In the genomic region with DNA sequence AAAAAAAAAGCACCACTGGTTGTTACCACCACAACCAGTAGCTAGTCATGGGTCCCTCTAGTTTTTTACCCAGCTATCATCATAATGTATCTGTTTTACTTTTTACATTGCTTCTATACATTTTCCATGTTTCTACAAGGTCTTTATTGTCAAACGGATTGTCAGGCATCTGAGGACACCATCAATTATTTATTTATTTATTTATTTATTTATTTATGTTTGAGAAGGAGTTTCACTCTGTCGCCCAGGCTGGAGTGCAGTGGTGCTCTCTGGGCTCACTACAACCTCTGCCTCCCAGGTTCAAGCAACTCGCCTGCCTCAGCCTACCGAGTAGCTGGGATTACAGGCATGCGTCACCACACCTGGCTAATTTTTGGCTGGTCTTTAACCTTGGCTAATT, we compare ENCODE assay signal across 14 cellular contexts. TPM values are rescaled to one million over a fixed set of nuclear protein-coding genes. Genes with fewer than 3 reads are reported as not detected.
DNase-seq lines count a peak whose midpoint lies in the region; TF ChIP-seq lines count a peak whose summit lies in the region.
"Had no signal": no experiment of that assay in that cellular context is flagged by ENCODE, and none has a peak within 500 bp of the region (broad histone marks: within the 10 kb centered on the region; RNA-seq: fewer than 3 reads in every experiment).

No MANE protein-coding gene starts in this region.

- no peak overlapping the region for H3K27ac Mint-ChIP-seq in osteocyte (ENCODE audit: unreplicated experiment)
- H3K27ac Mint-ChIP-seq in activated T-helper 1 cell treated with anti-CD3 and anti-CD28 coated beads, Interleukin-12 subunit alpha, Interleukin-12 subunit beta, Interleukin-2, Interleukin-4 antibody, amounts not matched to agents 30 ng/mL and 10 ng/mL and 1 ng/mL, durations not matched to agents 14 hours and 24 hours and 36 hours = no peak overlapping the region
- H3K27ac Mint-ChIP-seq: CD14-positive monocyte; CD4-positive, alpha-beta memory T cell; CD4-positive, CD25-positive, alpha-beta regulatory T cell; CD8-positive, alpha-beta memory T cell had no signal

- peaks cover 10% of the 10 kb centered on the region for H3K4me1 Mint-ChIP-seq in osteocyte (ENCODE audit: unreplicated experiment)
- H3K4me1 Mint-ChIP-seq in activated T-helper 1 cell treated with anti-CD3 and anti-CD28 coated beads, Interleukin-12 subunit alpha, Interleukin-12 subunit beta, Interleukin-2, Interleukin-4 antibody, amounts not matched to agents 30 ng/mL and 10 ng/mL and 1 ng/mL, durations not matched to agents 14 hours and 24 hours and 36 hours (ENCODE audit: low read depth) = no peaks in the 10 kb centered on the region
- H3K4me1 Mint-ChIP-seq: CD4-positive, CD25-positive, alpha-beta regulatory T cell; CD8-positive, alpha-beta memory T cell had no signal

- H3K9me3 ChIP-seq in Karpas-422 (ENCODE audit: low read length) = no peaks in the 10 kb centered on the region
- H3K9me3 ChIP-seq: BE2C, BLaER1 had no signal

- no peak overlapping the region for H2AFZ ChIP-seq in Karpas-422 (ENCODE audit: low read length)

- H3K79me2 ChIP-seq in Karpas-422 (ENCODE audit: low read length) = no peaks in the 10 kb centered on the region

- intact Hi-C loops in activated T-helper 1 cell treated with anti-CD3 and anti-CD28 coated beads, Interleukin-12 subunit alpha, Interleukin-12 subunit beta, Interleukin-2, Interleukin-4 antibody, amounts not matched to agents 30 ng/mL and 10 ng/mL and 1 ng/mL, durations not matched to agents 14 hours and 24 hours and 36 hours (cut with micrococcal nuclease) = loop anchor here (1.0 kb wide), 3 partner anchors 91 to 515 kb away; no protein-coding TSS in a partner anchor

- no peaks in the 10 kb centered on the region for H3K27me3 ChIP-seq in Karpas-422 (ENCODE audit: low read length)
- H3K27me3 ChIP-seq: BE2C, BLaER1 had no signal

- no peak overlapping the region for H3K4me2 ChIP-seq in Karpas-422 (ENCODE audit: low read depth, low read length, poor library complexity, severe bottlenecking)
- H3K4me2 ChIP-seq: BLaER1 had no signal

- H3K9ac ChIP-seq in Karpas-422 (ENCODE audit: low read length) = no peak overlapping the region
- H3K9ac ChIP-seq: BLaER1 had no signal

- peaks cover 21% of the 10 kb centered on the region for H3K4me1 ChIP-seq in Karpas-422 (ENCODE audit: low read length)
- H3K4me1 ChIP-seq: BE2C, BLaER1 had no signal

- no peak overlapping the region for H3K4me3 Mint-ChIP-seq in osteocyte (ENCODE audit: unreplicated experiment)
- no peak overlapping the region for H3K4me3 Mint-ChIP-seq in activated T-helper 1 cell treated with anti-CD3 and anti-CD28 coated beads, Interleukin-12 subunit alpha, Interleukin-12 subunit beta, Interleukin-2, Interleukin-4 antibody, amounts not matched to agents 30 ng/mL and 10 ng/mL and 1 ng/mL, durations not matched to agents 14 hours and 24 hours and 36 hours
- H3K4me3 Mint-ChIP-seq: CD14-positive monocyte; CD4-positive, alpha-beta memory T cell; CD4-positive, CD25-positive, alpha-beta regulatory T cell; CD8-positive, alpha-beta memory T cell had no signal

- H3K36me3 ChIP-seq in Karpas-422 (ENCODE audit: insufficient read depth, low read length) = no peaks in the 10 kb centered on the region
- H3K36me3 ChIP-seq: BE2C, BLaER1 had no signal

- H3K27me3 Mint-ChIP-seq in osteocyte (ENCODE audit: unreplicated experiment) = no peaks in the 10 kb centered on the region
- H3K27me3 Mint-ChIP-seq in activated T-helper 1 cell treated with anti-CD3 and anti-CD28 coated beads, Interleukin-12 subunit alpha, Interleukin-12 subunit beta, Interleukin-2, Interleukin-4 antibody, amounts not matched to agents 30 ng/mL and 10 ng/mL and 1 ng/mL, durations not matched to agents 14 hours and 24 hours and 36 hours (ENCODE audit: insufficient read depth) = no peaks in the 10 kb centered on the region
- H3K27me3 Mint-ChIP-seq: CD4-positive, alpha-beta memory T cell; CD4-positive, CD25-positive, alpha-beta regulatory T cell; CD8-positive, alpha-beta memory T cell had no signal

- H3K9me3 Mint-ChIP-seq in osteocyte (ENCODE audit: unreplicated experiment) = no peaks in the 10 kb centered on the region
- H3K9me3 Mint-ChIP-seq in activated T-helper 1 cell treated with anti-CD3 and anti-CD28 coated beads, Interleukin-12 subunit alpha, Interleukin-12 subunit beta, Interleukin-2, Interleukin-4 antibody, amounts not matched to agents 30 ng/mL and 10 ng/mL and 1 ng/mL, durations not matched to agents 14 hours and 24 hours and 36 hours = no peaks in the 10 kb centered on the region
- H3K9me3 Mint-ChIP-seq: CD14-positive monocyte; CD4-positive, alpha-beta memory T cell; CD4-positive, CD25-positive, alpha-beta regulatory T cell; CD8-positive, alpha-beta memory T cell had no signal

- H3K27ac ChIP-seq in 22Rv1 = peak overlapping the region; percentile 96
- no peak overlapping the region for H3K27ac ChIP-seq in Karpas-422 (ENCODE audit: low read length)
- 0 out of 2 replicates have a peak overlapping the region, but pooled peaks have one; percentile 9 for H3K27ac ChIP-seq in VCaP
- H3K27ac ChIP-seq: BLaER1 had no signal

- H3K9me2 ChIP-seq in Karpas-422 (replicated peaks; ENCODE audit: insufficient read depth, low read length) = no peaks in the 10 kb centered on the region

- no peak for TF ChIP-seq CTCF in 22Rv1 (IDR thresholded peaks at IDR 0.05)
- TF ChIP-seq CTCF in VCaP (conservative IDR thresholded peaks at IDR 0.05) = no peak
- no peak for TF ChIP-seq CTCF in osteocyte (IDR thresholded peaks at IDR 0.05)

- no peaks in the 10 kb centered on the region for H3K36me3 Mint-ChIP-seq in osteocyte (ENCODE audit: unreplicated experiment)
- H3K36me3 Mint-ChIP-seq in activated T-helper 1 cell treated with anti-CD3 and anti-CD28 coated beads, Interleukin-12 subunit alpha, Interleukin-12 subunit beta, Interleukin-2, Interleukin-4 antibody, amounts not matched to agents 30 ng/mL and 10 ng/mL and 1 ng/mL, durations not matched to agents 14 hours and 24 hours and 36 hours (ENCODE audit: low read depth) = no peaks in the 10 kb centered on the region
- H3K36me3 Mint-ChIP-seq: CD4-positive, alpha-beta memory T cell; CD4-positive, CD25-positive, alpha-beta regulatory T cell; CD8-positive, alpha-beta memory T cell had no signal

- H4K20me1 ChIP-seq in Karpas-422 (ENCODE audit: insufficient read depth, low read depth, low read length) = no peaks in the 10 kb centered on the region
- H4K20me1 ChIP-seq: BLaER1 had no signal

- H3K4me3 ChIP-seq in Karpas-422 (ENCODE audit: low read length) = no peak overlapping the region
- H3K4me3 ChIP-seq: BLaER1 had no signal

- DNase-seq in Karpas-422 = peak; percentile 31
- peak; percentile 25 for DNase-seq in osteocyte (ENCODE audit: extremely low spot score, unreplicated experiment)
- DNase-seq in activated CD4-positive, alpha-beta T cell treated with anti-CD3 and anti-CD28 coated beads for 1 hour = no peak
- no peak for DNase-seq in activated T-helper 1 cell treated with anti-CD3 and anti-CD28 coated beads, Interleukin-12 subunit alpha, Interleukin-12 subunit beta, Interleukin-2, Interleukin-4 antibody, amounts not matched to agents 30 ng/mL and 10 ng/mL and 1 ng/mL, durations not matched to agents 14 hours and 24 hours and 36 hours (ENCODE audit: low spot score)
- DNase-seq in nucleus accumbens (lab: John Stamatoyannopoulos, UW) = no peak
- DNase-seq: 8988T, BE2C had no signal

RNA-seq across cellular contexts. Expression of a gene that starts 29.0 kb away (rescaled TPM):
- 24.1 and 38.1 TPM in 2 replicates for total RNA-seq in Karpas-422 (2014; rRNA removed; shearing (Covaris generic); ENCODE audit: low replicate concordance)
- total RNA-seq in osteocyte = 84.7 and 97.2 TPM in 2 replicates
- 176 and 184 TPM in 2 replicates for total RNA-seq in activated T-helper 1 cell treated with anti-CD3 and anti-CD28 coated beads, Interleukin-12 subunit alpha, Interleukin-12 subunit beta, Interleukin-2, Interleukin-4 antibody, amounts not matched to agents 30 ng/mL and 10 ng/mL and 1 ng/mL, durations not matched to agents 14 hours and 24 hours and 36 hours

RNA-seq across cellular contexts. Expression of a gene that starts 29.9 kb away (rescaled TPM):
- total RNA-seq in Karpas-422 (2014; rRNA removed; shearing (Covaris generic); ENCODE audit: low replicate concordance) = 1.0 and 7.2 TPM in 2 replicates
- total RNA-seq in osteocyte = 8.6 and 10.1 TPM in 2 replicates
- 1.1 and 1.6 TPM in 2 replicates for total RNA-seq in activated T-helper 1 cell treated with anti-CD3 and anti-CD28 coated beads, Interleukin-12 subunit alpha, Interleukin-12 subunit beta, Interleukin-2, Interleukin-4 antibody, amounts not matched to agents 30 ng/mL and 10 ng/mL and 1 ng/mL, durations not matched to agents 14 hours and 24 hours and 36 hours

Comparison
In these comparisons a context has a peak if more than half of its experiments do, and no peak if none do; other contexts are left out.
1. DNase-seq: peak in Karpas-422 (single experiment) and osteocyte (single experiment); none in activated CD4-positive, alpha-beta T cell treated with anti-CD3 and anti-CD28 coated beads for 1 hour (single experiment), activated T-helper 1 cell treated with anti-CD3 and anti-CD28 coated beads, Interleukin-12 subunit alpha, Interleukin-12 subunit beta, Interleukin-2, Interleukin-4 antibody, amounts not matched to agents 30 ng/mL and 10 ng/mL and 1 ng/mL, durations not matched to agents 14 hours and 24 hours and 36 hours (single experiment) and nucleus accumbens (0 of 56).